Comparison of ENCODE assay signal across 35 cellular contexts in the genomic region with DNA sequence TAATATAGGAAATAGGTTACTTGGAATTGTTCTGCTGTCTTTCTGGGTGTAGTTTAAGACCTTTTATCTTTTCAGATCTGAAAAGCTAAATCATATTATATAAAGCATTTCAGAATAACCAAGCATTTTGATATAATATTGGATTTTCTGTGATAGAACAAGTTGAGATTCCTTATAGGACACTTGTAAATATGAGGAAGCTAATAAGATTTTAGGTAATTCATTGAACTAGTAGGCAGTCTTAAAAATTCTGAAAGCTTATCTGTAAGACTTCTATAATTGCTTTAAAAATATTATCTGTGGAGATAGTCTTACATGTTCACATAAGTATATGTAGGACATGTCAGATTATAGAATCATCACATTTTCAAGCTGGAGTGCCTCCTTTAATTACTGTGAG.
"Had no signal": no experiment of that assay in that cellular context is flagged by ENCODE, and none has a peak within 500 bp of the region (broad histone marks: within the 10 kb centered on the region; RNA-seq: fewer than 3 reads in every experiment).

No MANE protein-coding gene starts in this region.

- DNase-seq: Karpas-422, Kasumi-1, MG63, MM.1S, MV-4-11, NCI-H1048, NCI-H1092, NCI-H1092 treated with DMSO at 0.1 percent for 48 hours, NCI-H1105, NCI-H1105 treated with DMSO at 0.1 percent for 48 hours, NCI-H1417, NCI-H1417 treated with DMSO at 0.1 percent for 48 hours, NCI-H1436, NCI-H1436 treated with DMSO at 0.1 percent for 48 hours, NCI-H146, NCI-H1694, NCI-H1694 treated with DMSO at 0.1 percent for 48 hours, NCI-H187, NCI-H187 treated with DMSO at 0.1 percent for 48 hours, NCI-H1930, NCI-H2029, NCI-H2081, NCI-H2081 treated with DMSO at 0.1 percent for 48 hours, NCI-H2107, NCI-H2171, NCI-H2171 treated with DMSO at 0.1 percent for 48 hours, NCI-H2227 treated with DMSO at 0.1 percent for 48 hours, NCI-H226, NCI-H345, NCI-H446, NCI-H446 treated with DMSO at 0.1 percent for 48 hours, NCI-H510A, NCI-H510A treated with DMSO at 0.1 percent for 48 hours, NCI-H524, NCI-H524 treated with DMSO at 0.1 percent for 48 hours had no signal

- H3K36me3 ChIP-seq: MG63 had no signal

- H3K4me3 ChIP-seq: MG63 had no signal
